In the genomic region with DNA sequence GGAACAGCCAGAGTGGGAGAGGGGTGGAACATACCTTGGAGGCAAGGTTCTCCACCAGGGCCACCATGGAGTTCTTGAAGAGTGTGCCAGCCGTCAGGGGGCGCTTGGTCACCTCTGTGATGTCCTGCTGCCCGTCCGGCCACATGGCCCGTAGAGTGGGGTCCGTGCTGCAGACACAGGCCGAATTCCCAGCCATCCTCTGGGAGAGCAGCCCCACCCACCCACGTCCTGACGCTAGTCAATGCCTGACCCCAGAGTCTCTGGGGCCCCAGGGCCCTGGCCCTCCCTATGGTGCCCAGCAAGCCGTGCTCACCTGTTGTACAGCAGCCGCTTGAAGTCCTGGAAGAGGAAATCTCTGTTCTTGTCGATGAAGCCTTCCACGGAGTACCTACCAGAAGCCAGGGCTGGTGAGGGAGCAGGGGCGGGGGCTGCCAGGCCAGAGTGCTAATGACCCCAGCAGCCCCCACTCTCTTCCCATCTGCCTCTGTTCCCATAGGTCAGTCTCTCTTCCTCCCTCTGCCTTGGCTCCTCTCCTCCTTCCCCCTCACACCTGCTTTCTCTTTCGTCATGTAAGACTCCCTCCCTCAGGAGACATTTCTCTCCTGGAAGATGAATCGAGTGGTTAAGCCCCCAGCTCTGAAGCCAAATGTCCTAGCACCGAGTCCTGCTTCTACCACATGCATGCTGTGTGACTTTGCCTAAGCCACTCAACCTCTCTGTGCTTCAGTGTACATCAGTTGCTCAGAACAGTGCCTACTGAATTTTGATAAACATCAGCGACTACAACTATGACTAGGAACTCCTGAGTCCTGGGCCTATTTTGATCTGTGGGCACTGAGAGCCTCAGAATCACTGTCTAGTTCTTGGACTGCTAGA, we compare ENCODE assay signal across 10 cellular contexts. TPM values are rescaled to one million over a fixed set of nuclear protein-coding genes. Genes with fewer than 3 reads are reported as not detected.
DNase-seq lines count a peak whose midpoint lies in the region; ATAC-seq, FAIRE-seq and TF ChIP-seq lines count a peak whose summit lies in the region.
"Had no signal": no experiment of that assay in that cellular context is flagged by ENCODE, and none has a peak within 500 bp of the region (broad histone marks: within the 10 kb centered on the region; RNA-seq: fewer than 3 reads in every experiment).

No MANE protein-coding gene starts in this region.

- no peak overlapping the region for H3K4me3 Mint-ChIP-seq in activated naive CD8-positive, alpha-beta T cell

- POLR2A ChIA-PET in A549 (lab: Yijun Ruan, JAX) = no interaction called here

- WGBS in A549 (ENCODE audit: missing lambda C conversion rate) = 70% methylated on average over 18 of the region's 18 CpGs
- 85% methylated on average over 4 of the region's 18 CpGs for WGBS in right lobe of liver (ENCODE audit: insufficient coverage, low coverage, low lambda C conversion rate, missing lambda C conversion rate)

- peak overlapping the region; percentile 73 for H3K27ac Mint-ChIP-seq in activated naive CD8-positive, alpha-beta T cell

- in situ Hi-C loops in GM18951 (cut with MboI; ENCODE audit: low sequenced_read_pairs, unreplicated experiment) = no loop called here

- H3K9me3 Mint-ChIP-seq in activated naive CD8-positive, alpha-beta T cell (ENCODE audit: low read depth) = no peaks in the 10 kb centered on the region

- H3K36me3 ChIP-seq in right lobe of liver (no peaks in the 10 kb centered on the region), vagina (no peaks in the 10 kb centered on the region)
- H3K36me3 ChIP-seq: gastrocnemius medialis had no signal

- TF ChIP-seq EP300 in A549 (IDR thresholded peaks at IDR 0.05) = no peak

- no peak overlapping the region for H3K4me3 ChIP-seq in A549
- no peak overlapping the region for H3K4me3 ChIP-seq in right lobe of liver
- no peak overlapping the region for H3K4me3 ChIP-seq in vagina
- H3K4me3 ChIP-seq: gastrocnemius medialis, upper lobe of left lung had no signal

- H3K4me1 ChIP-seq in A549 = no peaks in the 10 kb centered on the region
- H3K4me1 ChIP-seq in right lobe of liver = peaks cover 0 to 3% (median 1%) of the 10 kb centered on the region in 4 donors
- H3K4me1 ChIP-seq in vagina = peaks cover 5% of the 10 kb centered on the region
- H3K4me1 ChIP-seq: gastrocnemius medialis had no signal

- TF ChIP-seq POLR2A in A549 (IDR thresholded peaks at IDR 0.05; ENCODE audit: low read length) (no peak), GM18951 (IDR thresholded peaks at IDR 0.05; ENCODE audit: extremely low read depth, insufficient read depth, insufficient read length) (peak; percentile 27), right lobe of liver (IDR thresholded peaks at IDR 0.05) (no peak), vagina (IDR thresholded peaks at IDR 0.05) (no peak)

- peak; percentile 31 to 43; a peak in 3 of 5 replicates for TF ChIP-seq RAD21 in A549 (conservative IDR thresholded peaks at IDR 0.05 in 1 of 2, IDR thresholded peaks at IDR 0.05 in 1 of 2)

- no peak overlapping the region for H3K4me2 ChIP-seq in A549

- FAIRE-seq in A549 (lab: Jason Lieb, UNC) = no peak

- H3K4me1 Mint-ChIP-seq in activated naive CD8-positive, alpha-beta T cell (ENCODE audit: low read depth) = peaks cover 4% of the 10 kb centered on the region

- H3K9me3 ChIP-seq in A549 (no peaks in the 10 kb centered on the region), right lobe of liver (no peaks in the 10 kb centered on the region), vagina (no peaks in the 10 kb centered on the region)
- H3K9me3 ChIP-seq: gastrocnemius medialis, upper lobe of left lung had no signal

- intact Hi-C loops in right lobe of liver (cut with DNase I) (no loop called here), vagina (cut with DNase I) (no loop called here)

- TF ChIP-seq CTCF in A549 (IDR thresholded peaks at IDR 0.05) (peak; percentile 23; the same call in 1 of the 3 replicates), right lobe of liver (IDR thresholded peaks at IDR 0.05) (peak in 1 of 4 donors; percentile 24), vagina (IDR thresholded peaks at IDR 0.05) (no peak)

- ATAC-seq in A549 = peak in 1 of 2 experiments; percentile 74; a peak in 3 of 6 replicates
- ATAC-seq in right lobe of liver = peak; percentile 5 to 29 (median 23)
- no peak for ATAC-seq in HG03378 (IDR thresholded peaks at IDR 0.05; ENCODE audit: unreplicated experiment)
- no peak for ATAC-seq in HG03354 (IDR thresholded peaks at IDR 0.05; ENCODE audit: poor library complexity, severe bottlenecking, unreplicated experiment)
- ATAC-seq: gastrocnemius medialis had no signal

- DNase-seq in A549 (ENCODE audit: low read depth in 1 of 2, low spot score in 1 of 2) (peak; percentile 26 to 57), right lobe of liver (peak in 1 of 3 donors; percentile 43), vagina (ENCODE audit: extremely low spot score in 2 of 2) (no peak)
- DNase-seq in stimulated activated CD4-positive, alpha-beta T cell treated with anti-CD3 and anti-CD28 coated beads, Interleukin-2, amount 100 ng/mL, for 48 hours = no peak

- H3K36me3 Mint-ChIP-seq in activated naive CD8-positive, alpha-beta T cell = peaks cover 3% of the 10 kb centered on the region

- no peaks in the 10 kb centered on the region for H3K27me3 Mint-ChIP-seq in activated naive CD8-positive, alpha-beta T cell

- CTCF ChIA-PET in A549 (lab: Yijun Ruan, JAX) = interaction anchor here (1.0 to 2.1 kb wide), 2 partner anchors 8 to 169 kb away, joined by 3 to 6 read pairs; no protein-coding TSS in a partner anchor

- no peak overlapping the region for H3K27ac ChIP-seq in A549
- no peak overlapping the region for H3K27ac ChIP-seq in right lobe of liver
- no peak overlapping the region for H3K27ac ChIP-seq in vagina
- H3K27ac ChIP-seq: gastrocnemius medialis, upper lobe of left lung had no signal

- H3K27me3 ChIP-seq in right lobe of liver = no peaks in the 10 kb centered on the region
- no peaks in the 10 kb centered on the region for H3K27me3 ChIP-seq in vagina
- H3K27me3 ChIP-seq: gastrocnemius medialis, upper lobe of left lung had no signal

TF ChIP-seq in A549, 52 proteins besides CTCF, POLR2A, EP300 and RAD21 (continues in another document):
- TF ChIP-seq, protein P1, sequence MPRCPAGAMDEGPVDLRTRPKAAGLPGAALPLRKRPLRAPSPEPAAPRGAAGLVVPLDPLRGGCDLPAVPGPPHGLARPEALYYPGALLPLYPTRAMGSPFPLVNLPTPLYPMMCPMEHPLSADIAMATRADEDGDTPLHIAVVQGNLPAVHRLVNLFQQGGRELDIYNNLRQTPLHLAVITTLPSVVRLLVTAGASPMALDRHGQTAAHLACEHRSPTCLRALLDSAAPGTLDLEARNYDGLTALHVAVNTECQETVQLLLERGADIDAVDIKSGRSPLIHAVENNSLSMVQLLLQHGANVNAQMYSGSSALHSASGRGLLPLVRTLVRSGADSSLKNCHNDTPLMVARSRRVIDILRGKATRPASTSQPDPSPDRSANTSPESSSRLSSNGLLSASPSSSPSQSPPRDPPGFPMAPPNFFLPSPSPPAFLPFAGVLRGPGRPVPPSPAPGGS (IDR thresholded peaks at IDR 0.05) = no peak
- TF ChIP-seq HOXB5 (CRISPR knock-in tag; IDR thresholded peaks at IDR 0.05) (no peak), FOSB (CRISPR knock-in tag; IDR thresholded peaks at IDR 0.05) (no peak), SMC3 (IDR thresholded peaks at IDR 0.05) (peak; percentile 27; the same call in 1 of the 3 replicates), CEBPB (IDR thresholded peaks at IDR 0.05) (no peak)
- TF ChIP-seq, protein P2, sequence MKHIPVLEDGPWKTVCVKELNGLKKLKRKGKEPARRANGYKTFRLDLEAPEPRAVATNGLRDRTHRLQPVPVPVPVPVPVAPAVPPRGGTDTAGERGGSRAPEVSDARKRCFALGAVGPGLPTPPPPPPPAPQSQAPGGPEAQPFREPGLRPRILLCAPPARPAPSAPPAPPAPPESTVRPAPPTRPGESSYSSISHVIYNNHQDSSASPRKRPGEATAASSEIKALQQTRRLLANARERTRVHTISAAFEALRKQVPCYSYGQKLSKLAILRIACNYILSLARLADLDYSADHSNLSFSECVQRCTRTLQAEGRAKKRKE (CRISPR knock-in tag; IDR thresholded peaks at IDR 0.05; ENCODE audit: low read depth) = no peak
- TF ChIP-seq, protein P3, sequence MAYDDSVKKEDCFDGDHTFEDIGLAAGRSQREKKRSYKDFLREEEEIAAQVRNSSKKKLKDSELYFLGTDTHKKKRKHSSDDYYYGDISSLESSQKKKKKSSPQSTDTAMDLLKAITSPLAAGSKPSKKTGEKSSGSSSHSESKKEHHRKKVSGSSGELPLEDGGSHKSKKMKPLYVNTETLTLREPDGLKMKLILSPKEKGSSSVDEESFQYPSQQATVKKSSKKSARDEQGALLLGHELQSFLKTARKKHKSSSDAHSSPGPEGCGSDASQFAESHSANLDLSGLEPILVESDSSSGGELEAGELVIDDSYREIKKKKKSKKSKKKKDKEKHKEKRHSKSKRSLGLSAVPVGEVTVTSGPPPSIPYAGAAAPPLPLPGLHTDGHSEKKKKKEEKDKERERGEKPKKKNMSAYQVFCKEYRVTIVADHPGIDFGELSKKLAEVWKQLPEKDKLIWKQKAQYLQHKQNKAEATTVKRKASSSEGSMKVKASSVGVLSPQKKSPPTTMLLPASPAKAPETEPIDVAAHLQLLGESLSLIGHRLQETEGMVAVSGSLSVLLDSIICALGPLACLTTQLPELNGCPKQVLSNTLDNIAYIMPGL (CRISPR knock-in tag; IDR thresholded peaks at IDR 0.05; ENCODE audit: borderline replicate concordance) = no peak

RNA-seq across cellular contexts. Expression of a gene that starts 11.0 kb away (rescaled TPM):
- polyA plus RNA-seq in A549 (2011; rRNA removed) (0.03 TPM in 1 of 2 replicates, not detected in the other), A549 (2017; fragmentation: RNase III; extraction: RNeasy Plus Mini Kit Qiagen cat#74134 plus additional on column Dnase treatment) (0.04 to 0.12 TPM (median 0.06 TPM) in 3 replicates)
- 0.05 and 0.09 TPM in 2 replicates for polyA plus RNA-seq in A549 (2012; cell fraction: cytosol; rRNA removed)
- polyA plus RNA-seq in A549 (2012; cell fraction: nucleus; rRNA removed) = 0.28 and 0.48 TPM in 2 replicates
- polyA minus RNA-seq in A549 (2011; rRNA and poly(A)+ RNA removed) = 0.33 and 0.73 TPM in 2 replicates
- total RNA-seq in right lobe of liver (1 to 10 TPM in 5 of 6 experiments, under 1 TPM in 1; 0.92 to 4.5 (median 2.0) TPM), vagina (5.2 TPM)

RNA-seq across cellular contexts. Expression of a gene that starts 32.2 kb away (rescaled TPM):
- polyA plus RNA-seq in A549 (2011; rRNA removed) = 18.9 and 24.8 TPM in 2 replicates
- polyA plus RNA-seq in A549 (2012; cell fraction: cytosol; rRNA removed) = 50.6 and 66.6 TPM in 2 replicates
- polyA plus RNA-seq in A549 (2012; cell fraction: nucleus; rRNA removed) = 65.7 and 80.1 TPM in 2 replicates
- polyA plus RNA-seq in A549 (2017; fragmentation: RNase III; extraction: RNeasy Plus Mini Kit Qiagen cat#74134 plus additional on column Dnase treatment) = 33.3 to 38.0 TPM (median 34.6 TPM) in 3 replicates
- 38.7 and 53.4 TPM in 2 replicates for polyA minus RNA-seq in A549 (2011; rRNA and poly(A)+ RNA removed)
- 10 to 100 TPM; 29.4 to 70.7 (median 37.9) TPM for total RNA-seq in right lobe of liver
- 44.2 TPM for total RNA-seq in vagina

Comparison
In these comparisons a context has a peak if more than half of its experiments do, and no peak if none do; other contexts are left out.
1. ATAC-seq: peak in right lobe of liver (4 of 4); none in HG03378 (single experiment) and HG03354 (single experiment).
2. DNase-seq: peak in A549 (2 of 2); none in vagina (0 of 2) and stimulated activated CD4-positive, alpha-beta T cell treated with anti-CD3 and anti-CD28 coated beads, Interleukin-2, amount 100 ng/mL, for 48 hours (0 of 2).